Comparison of ENCODE assay signal across 8 cellular contexts in the genomic region with DNA sequence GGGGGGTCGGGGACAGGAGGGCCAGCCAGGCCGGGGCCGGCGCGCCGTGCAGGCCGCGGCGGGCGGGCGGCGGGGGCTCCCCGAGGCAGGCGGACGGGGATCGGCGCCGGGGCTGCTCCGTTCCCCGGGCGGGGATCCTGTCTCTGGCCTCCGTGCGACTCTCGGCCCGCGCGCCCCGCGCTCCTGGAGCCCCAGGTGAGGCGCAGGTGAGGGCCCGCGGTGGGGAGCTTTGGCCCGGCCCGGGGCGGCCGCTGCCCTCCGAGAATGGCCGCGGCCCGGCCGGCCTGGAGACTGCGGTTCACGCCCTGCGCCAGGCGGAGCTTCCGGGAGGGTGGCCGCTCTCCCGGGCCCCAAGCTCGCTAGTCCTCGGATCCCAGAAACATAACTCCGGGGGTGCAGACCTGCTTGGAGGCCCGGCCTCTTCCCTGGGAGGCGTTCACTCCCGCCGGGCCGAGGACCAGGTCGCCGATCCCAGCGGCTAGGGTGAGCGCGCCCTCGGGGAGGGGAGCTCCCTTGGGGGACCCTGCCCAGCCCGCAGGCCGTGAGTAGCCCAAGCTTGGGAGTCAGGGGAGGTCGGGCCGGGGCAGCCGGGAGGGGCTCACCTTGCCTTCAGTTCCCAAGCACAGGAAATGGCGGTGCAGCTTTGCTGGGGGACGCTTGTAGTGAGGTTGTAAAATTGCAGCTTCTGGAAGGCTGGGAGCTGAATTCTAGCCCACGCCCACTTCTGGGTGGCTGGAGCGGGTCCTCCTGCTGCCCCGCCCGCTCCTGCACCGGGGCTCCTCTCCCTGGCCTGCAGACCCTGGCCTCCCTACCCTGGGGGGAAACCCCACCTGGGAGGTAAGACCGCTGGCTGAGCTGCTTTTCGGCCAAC. TPM values are rescaled to one million over a fixed set of nuclear protein-coding genes. Genes with fewer than 3 reads are reported as not detected.
A peak's percentile ranks its signal among the peaks of the same experiment; 100 is the strongest.
DNase-seq lines count a peak whose midpoint lies in the region; ATAC-seq and TF ChIP-seq lines count a peak whose summit lies in the region.

No MANE protein-coding gene starts in this region.

- peaks cover 19% of the 10 kb centered on the region for H3K36me3 Mint-ChIP-seq in Caco-2 (ENCODE audit: insufficient read depth, unreplicated experiment)
- H3K36me3 Mint-ChIP-seq in activated T-cell treated with anti-CD3 and anti-CD28 coated beads, Interleukin-2, amount 50 U/mL, for 72 hours (ENCODE audit: insufficient read depth in 2 of 2): peaks cover 0 to 3% of the 10 kb centered on the region in 2 donors
- H3K36me3 Mint-ChIP-seq in activated CD4-positive, alpha-beta T cell treated with anti-CD3 and anti-CD28 coated beads, Interleukin-2, amount 10 ng/mL, durations not matched to agents 24 days and 14 days (ENCODE audit: low read depth): peaks cover 2% of the 10 kb centered on the region

- BruUV-seq in Caco-2 (replicated peaks; lab: Mats Ljungman, UMichigan): no TSS peak

- no peak overlapping the region for H3K27ac ChIP-seq in psoas muscle

- H3K27me3 Mint-ChIP-seq in Caco-2 (ENCODE audit: insufficient read depth, unreplicated experiment): no peaks in the 10 kb centered on the region
- peaks cover 40% of the 10 kb centered on the region for H3K27me3 Mint-ChIP-seq in activated T-cell treated with anti-CD3 and anti-CD28 coated beads, Interleukin-2, amount 50 U/mL, for 72 hours (ENCODE audit: low read depth)
- peaks cover 51% of the 10 kb centered on the region for H3K27me3 Mint-ChIP-seq in activated CD4-positive, alpha-beta T cell treated with anti-CD3 and anti-CD28 coated beads, Interleukin-2, amount 10 ng/mL, durations not matched to agents 24 days and 14 days

- CTCF ChIA-PET in Caco-2 (lab: Charles Lee): interaction anchor here (0.8 kb wide), 1 partner anchor 20 kb away, joined by 3 read pairs; no protein-coding TSS in a partner anchor

- 2 to 4% (median 4%) methylated on average over 53 to 76 of the region's 76 CpGs for WGBS in psoas muscle, 3 donors

- intact Hi-C loops in Caco-2 (cut with micrococcal nuclease; ENCODE audit: unreplicated experiment): loop anchor here (2.0 kb wide), 1 partner anchor 20 kb away; the partner anchor contains the start of gene MRPS2
- intact Hi-C loops in left ventricle myocardium superior (cut with micrococcal nuclease): no loop called here
- intact Hi-C loops in psoas muscle (cut with DNase I): no loop called here
- intact Hi-C loops in activated CD4-positive, alpha-beta T cell treated with anti-CD3 and anti-CD28 coated beads, Interleukin-2, amount 10 ng/mL, durations not matched to agents 24 days and 14 days (cut with micrococcal nuclease): no loop called here

- TF ChIP-seq CTCF in Caco-2 (IDR thresholded peaks at IDR 0.05; ENCODE audit: insufficient read depth in 1 of 2, low read depth in 1 of 2, low read length in 1 of 2, severe bottlenecking in 1 of 2, unreplicated experiment in 1 of 2) (no peak), psoas muscle (IDR thresholded peaks at IDR 0.05) (no peak)

- peak overlapping the region; percentile 93 for H3K4me3 ChIP-seq in Caco-2 (ENCODE audit: low read depth, low read length)
- H3K4me3 ChIP-seq in psoas muscle: peak overlapping the region; percentile 76

- no peaks in the 10 kb centered on the region for H3K4me1 ChIP-seq in Caco-2
- peaks cover 6% of the 10 kb centered on the region for H3K4me1 ChIP-seq in psoas muscle

- no peaks in the 10 kb centered on the region for H3K9me3 Mint-ChIP-seq in Caco-2 (ENCODE audit: unreplicated experiment)
- H3K9me3 Mint-ChIP-seq in activated T-cell treated with anti-CD3 and anti-CD28 coated beads, Interleukin-2, amount 50 U/mL, for 72 hours: no peaks in the 10 kb centered on the region
- H3K9me3 Mint-ChIP-seq in activated CD4-positive, alpha-beta T cell treated with anti-CD3 and anti-CD28 coated beads, Interleukin-2, amount 10 ng/mL, durations not matched to agents 24 days and 14 days: no peaks in the 10 kb centered on the region

- POLR2A ChIA-PET in Caco-2 (lab: Charles Lee): no interaction called here

- H3K36me3 ChIP-seq in Caco-2 (ENCODE audit: control insufficient read depth, insufficient read depth, low read length) (no peaks in the 10 kb centered on the region; the same call in 1 of the 2 replicates), psoas muscle (ENCODE audit: insufficient read depth in 1 of 2, low read depth in 1 of 2) (peaks cover 0 to 13% of the 10 kb centered on the region in 2 donors)

- H3K4me3 Mint-ChIP-seq in Caco-2 (ENCODE audit: unreplicated experiment): peak overlapping the region; percentile 65
- H3K4me3 Mint-ChIP-seq in activated T-cell treated with anti-CD3 and anti-CD28 coated beads, Interleukin-2, amount 50 U/mL, for 72 hours: peak overlapping the region; percentile 45 to 50
- no peak overlapping the region for H3K4me3 Mint-ChIP-seq in activated CD4-positive, alpha-beta T cell treated with anti-CD3 and anti-CD28 coated beads, Interleukin-2, amount 10 ng/mL, durations not matched to agents 24 days and 14 days

- H3K27me3 ChIP-seq in Caco-2 (replicated peaks; ENCODE audit: control insufficient read depth, insufficient read depth, low read length) (no peaks in the 10 kb centered on the region), psoas muscle (ENCODE audit: insufficient read depth in 3 of 3, low read length in 2 of 3) (peaks cover 0 to 47% (median 0%) of the 10 kb centered on the region in 3 donors)

- no peak overlapping the region for H3K27ac Mint-ChIP-seq in Caco-2 (ENCODE audit: unreplicated experiment)
- H3K27ac Mint-ChIP-seq in activated T-cell treated with anti-CD3 and anti-CD28 coated beads, Interleukin-2, amount 50 U/mL, for 72 hours: no peak overlapping the region
- no peak overlapping the region for H3K27ac Mint-ChIP-seq in activated CD4-positive, alpha-beta T cell treated with anti-CD3 and anti-CD28 coated beads, Interleukin-2, amount 10 ng/mL, durations not matched to agents 24 days and 14 days

- peak; percentile 58 for DNase-seq in Caco-2
- peak; percentile 54 for DNase-seq in HT1080 (ENCODE audit: low read depth)
- no peak for DNase-seq in activated T-cell treated with anti-CD3 and anti-CD28 coated beads, Interleukin-2, amount 50 U/mL, for 72 hours
- DNase-seq in left ventricle myocardium superior: peak; percentile 61
- peak in 1 of 2 donors; percentile 33 for DNase-seq in psoas muscle
- no peak for DNase-seq in NK-92 (lab: John Stamatoyannopoulos, UW; ENCODE audit: unreplicated experiment)
- DNase-seq in activated CD4-positive, alpha-beta T cell treated with anti-CD3 and anti-CD28 coated beads, Interleukin-2, amount 10 ng/mL, durations not matched to agents 24 days and 14 days: no peak
- no peak for DNase-seq in HPDE6-E6E7 (ENCODE audit: extremely low spot score)

- peak; percentile 50 to 54 for ATAC-seq in activated T-cell treated with anti-CD3 and anti-CD28 coated beads, Interleukin-2, amount 50 U/mL, for 72 hours (replicated peaks in 1 of 2)
- peak; percentile 68 for ATAC-seq in left ventricle myocardium superior
- ATAC-seq in psoas muscle: peak; percentile 40 to 60 (median 54)

- no peaks in the 10 kb centered on the region for H3K4me1 Mint-ChIP-seq in Caco-2 (ENCODE audit: low read depth, unreplicated experiment)
- H3K4me1 Mint-ChIP-seq in activated T-cell treated with anti-CD3 and anti-CD28 coated beads, Interleukin-2, amount 50 U/mL, for 72 hours (ENCODE audit: low read depth): peaks cover 5% of the 10 kb centered on the region
- H3K4me1 Mint-ChIP-seq in activated CD4-positive, alpha-beta T cell treated with anti-CD3 and anti-CD28 coated beads, Interleukin-2, amount 10 ng/mL, durations not matched to agents 24 days and 14 days: peaks cover 3% of the 10 kb centered on the region

- H3K9me3 ChIP-seq in Caco-2: no peaks in the 10 kb centered on the region
- no peaks in the 10 kb centered on the region for H3K9me3 ChIP-seq in psoas muscle

RNA-seq across cellular contexts. Expression of gene PPP1R26, which starts 0.7 kb away (rescaled TPM):
- total RNA-seq in Caco-2 (2022): 23.7 and 24.3 TPM in 2 replicates
- 31.9 and 36.2 TPM in 2 replicates for total RNA-seq in HT1080 (2014; rRNA removed; shearing (Covaris generic))
- 22.6 and 24.8 TPM in 2 replicates for polyA plus RNA-seq in HT1080 (2015; cell fraction: cytosol; rRNA removed)
- 36.1 and 43.2 TPM in 2 replicates for polyA plus RNA-seq in HT1080 (2015; cell fraction: nucleus; rRNA removed)
- total RNA-seq in activated T-cell treated with anti-CD3 and anti-CD28 coated beads, Interleukin-2, amount 50 U/mL, for 72 hours: 1 to 10 TPM in 1 of 2 donors, under 1 TPM in 1; 0.96 to 2.8 TPM
- 23.3 TPM for total RNA-seq in left ventricle myocardium superior
- 1 to 10 TPM; 3.0 to 9.5 (median 4.8) TPM for total RNA-seq in psoas muscle
- polyA plus RNA-seq in psoas muscle: 1 to 10 TPM; 2.0 to 5.3 (median 3.4) TPM
- 0.69 and 0.82 TPM in 2 replicates for total RNA-seq in activated CD4-positive, alpha-beta T cell treated with anti-CD3 and anti-CD28 coated beads, Interleukin-2, amount 10 ng/mL, durations not matched to agents 24 days and 14 days

RNA-seq across cellular contexts. Expression of gene MRPS2, which starts 20.2 kb away (rescaled TPM):
- total RNA-seq in Caco-2 (2022): 65.5 and 66.9 TPM in 2 replicates
- 106 and 170 TPM in 2 replicates for total RNA-seq in HT1080 (2014; rRNA removed; shearing (Covaris generic))
- 136 and 151 TPM in 2 replicates for polyA plus RNA-seq in HT1080 (2015; cell fraction: cytosol; rRNA removed)
- 123 and 132 TPM in 2 replicates for polyA plus RNA-seq in HT1080 (2015; cell fraction: nucleus; rRNA removed)
- total RNA-seq in activated T-cell treated with anti-CD3 and anti-CD28 coated beads, Interleukin-2, amount 50 U/mL, for 72 hours: 10 to 100 TPM; 40.6 to 54.9 TPM
- 49.8 TPM for total RNA-seq in left ventricle myocardium superior
- 10 to 100 TPM; 36.8 to 47.1 (median 41.5) TPM for total RNA-seq in psoas muscle
- polyA plus RNA-seq in psoas muscle: 10 to 100 TPM; 57.7 to 78.8 (median 65.5) TPM
- 66.4 and 69.7 TPM in 2 replicates for total RNA-seq in activated CD4-positive, alpha-beta T cell treated with anti-CD3 and anti-CD28 coated beads, Interleukin-2, amount 10 ng/mL, durations not matched to agents 24 days and 14 days

RNA-seq across cellular contexts. Expression of gene LCN1, which starts 40.9 kb away (rescaled TPM):
- not detected in 2 replicates for total RNA-seq in Caco-2 (2022)
- 0.33 TPM in 1 of 2 replicates, not detected in the other for total RNA-seq in HT1080 (2014; rRNA removed; shearing (Covaris generic))
- 1.5 and 2.1 TPM in 2 replicates for polyA plus RNA-seq in HT1080 (2015; cell fraction: cytosol; rRNA removed)
- polyA plus RNA-seq in HT1080 (2015; cell fraction: nucleus; rRNA removed): 1.3 and 1.6 TPM in 2 replicates
- total RNA-seq in activated T-cell treated with anti-CD3 and anti-CD28 coated beads, Interleukin-2, amount 50 U/mL, for 72 hours: not detected
- total RNA-seq in left ventricle myocardium superior: not detected
- total RNA-seq in psoas muscle: under 1 TPM in 1 of 4 donors, not detected in 3; 0.71 TPM
- polyA plus RNA-seq in psoas muscle: not detected
- not detected in 2 replicates for total RNA-seq in activated CD4-positive, alpha-beta T cell treated with anti-CD3 and anti-CD28 coated beads, Interleukin-2, amount 10 ng/mL, durations not matched to agents 24 days and 14 days

Comparison
In these comparisons a context has a peak if more than half of its experiments do, and no peak if none do; other contexts are left out.
1. DNase-seq: peak in Caco-2 (2 of 2), HT1080 (single experiment) and left ventricle myocardium superior (single experiment); none in activated T-cell treated with anti-CD3 and anti-CD28 coated beads, Interleukin-2, amount 50 U/mL, for 72 hours (0 of 2), NK-92 (single experiment), activated CD4-positive, alpha-beta T cell treated with anti-CD3 and anti-CD28 coated beads, Interleukin-2, amount 10 ng/mL, durations not matched to agents 24 days and 14 days (single experiment) and HPDE6-E6E7 (single experiment).
2. Peak in every context shown above with its lines, with median percentiles within 50 percentile points of each other: ATAC-seq.